ENCODE assay signal across 8 cellular contexts in the genomic region with DNA sequence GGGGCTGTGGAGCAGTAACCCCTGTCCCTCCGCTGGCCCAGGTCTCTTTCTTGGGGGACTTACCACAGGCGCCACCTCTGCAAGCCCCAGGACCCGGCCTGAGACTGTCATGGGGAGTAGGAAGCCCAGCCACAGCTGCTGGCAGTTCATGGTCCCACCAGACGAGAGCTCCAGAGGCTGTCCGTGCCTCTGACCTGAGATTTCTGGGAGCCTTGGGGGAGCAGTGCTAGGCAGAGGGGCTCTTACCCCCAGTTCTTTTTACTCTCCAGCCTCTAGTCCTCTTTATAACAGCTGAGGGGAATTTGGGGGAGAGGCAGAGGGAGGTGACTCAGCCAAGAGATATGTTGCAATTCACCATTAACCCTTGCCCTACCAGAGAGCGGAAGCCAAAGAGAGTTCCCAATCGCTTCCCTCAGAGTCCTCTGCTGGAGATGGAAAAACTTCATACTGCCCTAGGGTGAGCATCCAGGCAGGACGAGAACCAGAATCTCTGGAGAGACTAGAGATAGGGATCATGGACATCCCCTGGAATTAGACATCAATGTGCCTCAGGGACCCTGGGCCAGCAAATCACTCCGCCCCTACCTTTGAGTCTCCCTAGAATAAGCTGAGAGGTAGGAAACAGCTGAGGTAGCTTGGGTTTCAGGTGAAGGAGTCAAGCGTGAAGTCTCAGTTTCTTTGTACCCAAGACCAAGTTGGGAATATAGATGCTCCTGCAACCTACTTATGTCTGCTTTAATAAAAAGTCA. TPM values are rescaled to one million over a fixed set of nuclear protein-coding genes. Genes with fewer than 3 reads are reported as not detected.
DNase-seq lines count a peak whose midpoint lies in the region; TF ChIP-seq lines count a peak whose summit lies in the region.

A gene with protein sequence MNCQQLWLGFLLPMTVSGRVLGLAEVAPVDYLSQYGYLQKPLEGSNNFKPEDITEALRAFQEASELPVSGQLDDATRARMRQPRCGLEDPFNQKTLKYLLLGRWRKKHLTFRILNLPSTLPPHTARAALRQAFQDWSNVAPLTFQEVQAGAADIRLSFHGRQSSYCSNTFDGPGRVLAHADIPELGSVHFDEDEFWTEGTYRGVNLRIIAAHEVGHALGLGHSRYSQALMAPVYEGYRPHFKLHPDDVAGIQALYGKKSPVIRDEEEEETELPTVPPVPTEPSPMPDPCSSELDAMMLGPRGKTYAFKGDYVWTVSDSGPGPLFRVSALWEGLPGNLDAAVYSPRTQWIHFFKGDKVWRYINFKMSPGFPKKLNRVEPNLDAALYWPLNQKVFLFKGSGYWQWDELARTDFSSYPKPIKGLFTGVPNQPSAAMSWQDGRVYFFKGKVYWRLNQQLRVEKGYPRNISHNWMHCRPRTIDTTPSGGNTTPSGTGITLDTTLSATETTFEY (minus strand): TSS at position 256 of the 749 bp plus-strand sequence. CDS start 106 bp downstream, at position 150.

- H3K27ac ChIP-seq in HUES64 (ENCODE audit: low read depth, low read length) = peak within 1 kb of the TSS; percentile 32
- peak within 1 kb of the TSS; percentile 61 for H3K27ac ChIP-seq in suprapubic skin

- TF ChIP-seq CTCF in suprapubic skin (IDR thresholded peaks at IDR 0.05) = no peak

- H3K4me1 ChIP-seq in HUES64 (ENCODE audit: insufficient read depth, low read length) = peaks cover 19% of the 10 kb centered on the region
- peaks cover 31% of the 10 kb centered on the region for H3K4me1 ChIP-seq in suprapubic skin

- H3K4me3 ChIP-seq in HUES64 (ENCODE audit: low read length) (peak within 1 kb of the TSS; percentile 42), suprapubic skin (peak within 1 kb of the TSS; percentile 47)

- H3K9me3 ChIP-seq in HUES64 (ENCODE audit: insufficient read depth, low read depth, low read length) = no peaks in the 10 kb centered on the region
- no peaks in the 10 kb centered on the region for H3K9me3 ChIP-seq in suprapubic skin

- peak; percentile 71 to 90 for TF ChIP-seq POLR2A in suprapubic skin (IDR thresholded peaks at IDR 0.05)

- H3K27me3 ChIP-seq in HUES64 (ENCODE audit: insufficient read depth, low read length) (no peaks in the 10 kb centered on the region), suprapubic skin (no peaks in the 10 kb centered on the region)

- peak within 1 kb of the TSS; percentile 3; the same call in 1 of the 2 replicates for H3K9ac ChIP-seq in HUES64 (ENCODE audit: low read depth, low read length)

- no peak for TF ChIP-seq EP300 in suprapubic skin (IDR thresholded peaks at IDR 0.05)

- DNase-seq in astrocyte of the hippocampus (ENCODE audit: low read depth, low spot score) = peak; percentile 80
- peak; percentile 89 for DNase-seq in islet precursor cell
- DNase-seq in suprapubic skin (ENCODE audit: low spot score in 2 of 2) = peak; percentile 72 to 79
- DNase-seq in superior temporal gyrus (ENCODE audit: extremely low spot score) = no peak
- DNase-seq in NCI-H1417 treated with DMSO at 0.1 percent for 48 hours (lab: John Stamatoyannopoulos, UW) = no peak
- no peak for DNase-seq in NCI-H446 treated with DMSO at 0.1 percent for 48 hours (lab: John Stamatoyannopoulos, UW)
- no peak for DNase-seq in NK-92 treated with Interleukin-12 subunit alpha and Interleukin-12 subunit beta, amount 100 ng/mL, for 24 hours (lab: John Stamatoyannopoulos, UW)

- H3K36me3 ChIP-seq in HUES64 (ENCODE audit: insufficient read depth, low read length) (no peaks in the 10 kb centered on the region), suprapubic skin (no peaks in the 10 kb centered on the region)

- 54% methylated on average over 10 of the region's 10 CpGs for WGBS in HUES64
- WGBS in suprapubic skin = 36% methylated on average over 9 of the region's 10 CpGs

RNA-seq across cellular contexts. Expression of the gene that starts here (rescaled TPM):
- 2.4 TPM for polyA plus RNA-seq in HUES64 (2013, experiment 1 of 2)
- 2.7 TPM for polyA plus RNA-seq in HUES64 (2013, experiment 2 of 2)
- total RNA-seq in suprapubic skin = 10 to 100 TPM in 1 of 4 donors, 1 to 10 TPM in 3; 4.2 to 10.5 (median 5.5) TPM

Comparison
In these comparisons a context has a peak if more than half of its experiments do, and no peak if none do; other contexts are left out.
1. DNase-seq: peak in astrocyte of the hippocampus (single experiment), islet precursor cell (single experiment) and suprapubic skin (2 of 2); none in superior temporal gyrus (single experiment), NCI-H1417 treated with DMSO at 0.1 percent for 48 hours (single experiment), NCI-H446 treated with DMSO at 0.1 percent for 48 hours (single experiment) and NK-92 treated with Interleukin-12 subunit alpha and Interleukin-12 subunit beta, amount 100 ng/mL, for 24 hours (single experiment).